Comparison of ENCODE assay signal across 8 cellular contexts in genomic region chr1:216531308-216532239, GRCh38.
DNase-seq lines count a peak whose midpoint lies in the region; ATAC-seq lines count a peak whose summit lies in the region.

No MANE protein-coding gene starts in this region.

- peaks cover 3% of the 10 kb centered on the region; the same call in 1 of the 2 replicates for H3K27me3 ChIP-seq in SJSA1 (replicated peaks)

- peak; percentile 46 for ATAC-seq in GM18867 (IDR thresholded peaks at IDR 0.05; ENCODE audit: unreplicated experiment)
- ATAC-seq in HG03196 (IDR thresholded peaks at IDR 0.05; ENCODE audit: unreplicated experiment) = peak; percentile 65
- peak; percentile 63 to 71 for ATAC-seq in left cardiac atrium
- ATAC-seq in GM19328 (IDR thresholded peaks at IDR 0.05; ENCODE audit: unreplicated experiment) = no peak
- no peak for ATAC-seq in activated CD4-positive, CD25-positive, alpha-beta regulatory T cell treated with anti-CD3 and anti-CD28 coated beads, Interleukin-2, amount 50 U/mL, for 24 hours

- intact Hi-C loops in left cardiac atrium (cut with DNase I) = no loop called here

- H3K4me3 ChIP-seq in SJSA1 = peak overlapping the region; percentile 38

- H3K9me3 ChIP-seq in SJSA1 (replicated peaks) = no peaks in the 10 kb centered on the region

- peak overlapping the region; percentile 14 for H3K27ac ChIP-seq in SJSA1

- no peaks in the 10 kb centered on the region for H3K36me3 ChIP-seq in SJSA1

- peak; percentile 44 for DNase-seq in A172 (ENCODE audit: low spot score)
- peak in 1 of 2 experiments; percentile 43 for DNase-seq in SJSA1 (ENCODE audit: low read depth in 1 of 2, low spot score in 2 of 2)
- no peak for DNase-seq in left cardiac atrium
- peak; percentile 15 for DNase-seq in smooth muscle cell of the brain vasculature (ENCODE audit: low read depth, low spot score)

- no peaks in the 10 kb centered on the region for H3K4me1 ChIP-seq in SJSA1 (replicated peaks)

Comparison
In these comparisons a context has a peak if more than half of its experiments do, and no peak if none do; other contexts are left out.
1. ATAC-seq: peak in GM18867 (single experiment), HG03196 (single experiment) and left cardiac atrium (2 of 2); none in GM19328 (single experiment) and activated CD4-positive, CD25-positive, alpha-beta regulatory T cell treated with anti-CD3 and anti-CD28 coated beads, Interleukin-2, amount 50 U/mL, for 24 hours (0 of 2).